Comparison of ENCODE assay signal across 9 cellular contexts in the genomic region with DNA sequence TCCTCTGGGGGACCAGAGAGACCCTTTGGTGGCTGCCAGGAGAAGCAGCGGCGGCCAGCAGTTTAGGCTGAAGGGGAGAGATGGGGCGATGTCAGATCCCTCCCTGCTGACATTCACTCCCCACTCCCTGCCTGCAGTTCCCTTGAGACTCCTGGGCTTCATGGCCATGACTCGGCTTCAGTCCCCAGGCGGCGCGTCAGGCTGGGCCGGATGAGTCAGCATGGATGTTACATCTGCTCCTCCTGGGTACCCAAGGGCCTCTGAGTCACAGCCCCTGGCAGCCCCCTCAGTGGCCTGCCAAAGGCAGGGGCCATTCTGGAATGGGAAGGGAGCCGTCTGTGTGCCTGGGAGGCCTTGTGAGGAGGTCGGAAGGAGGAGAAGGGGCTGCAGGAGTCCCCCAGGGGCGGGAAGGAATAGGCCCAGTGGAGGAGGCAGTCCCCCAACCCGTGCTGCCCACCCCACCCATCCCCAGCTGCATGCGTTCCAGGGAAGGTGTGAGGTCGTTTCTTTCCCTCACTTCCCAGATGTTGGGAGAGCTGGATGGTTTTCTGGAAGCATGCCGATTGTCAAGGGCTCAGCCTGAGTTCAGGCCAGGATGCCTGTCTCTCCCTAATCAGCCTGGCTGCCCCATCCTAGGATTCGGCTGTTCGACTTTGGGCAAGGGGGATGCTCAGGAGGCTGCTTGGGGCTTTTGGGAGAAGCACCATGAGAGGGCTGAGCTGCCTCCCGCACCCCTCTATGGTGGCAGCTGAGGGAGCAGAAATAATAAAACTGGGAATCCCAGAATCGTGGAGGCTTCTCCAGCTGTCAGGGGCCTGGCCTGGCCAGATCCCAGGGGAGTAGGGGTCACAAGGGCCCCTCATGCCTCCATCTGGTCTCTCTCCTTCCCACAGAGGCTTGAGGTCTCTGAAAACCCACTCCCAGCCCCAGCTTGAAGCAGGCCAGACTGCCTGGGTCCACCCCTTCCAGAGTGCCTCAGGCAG. TPM values are rescaled to one million over a fixed set of nuclear protein-coding genes. Genes with fewer than 3 reads are reported as not detected.
DNase-seq lines count a peak whose midpoint lies in the region; ATAC-seq, FAIRE-seq and TF ChIP-seq lines count a peak whose summit lies in the region.
"Had no signal": no experiment of that assay in that cellular context is flagged by ENCODE, and none has a peak within 500 bp of the region (broad histone marks: within the 10 kb centered on the region; RNA-seq: fewer than 3 reads in every experiment).

No MANE protein-coding gene starts in this region.

- no peak for ATAC-seq in activated naive CD4-positive, alpha-beta T cell treated with anti-CD3 and anti-CD28 coated beads, Interleukin-2, amount 50 U/mL, for 72 hours
- ATAC-seq in activated CD8-positive, alpha-beta memory T cell treated with anti-CD3 and anti-CD28 coated beads, Interleukin-2, amount 10 ng/mL, durations not matched to agents 7 days and 5 days: no peak
- ATAC-seq: T-helper 17 cell had no signal

- TF ChIP-seq CTCF in CD14-positive monocyte (IDR thresholded peaks at IDR 0.05) (no peak), adrenal gland (IDR thresholded peaks at IDR 0.05) (no peak), GM13976 (IDR thresholded peaks at IDR 0.05; ENCODE audit: borderline replicate concordance, control extremely low read depth, extremely low read depth, insufficient read depth, missing control alignments) (no peak), tibial nerve (IDR thresholded peaks at IDR 0.05) (no peak)

- H3K4me1 Mint-ChIP-seq in CD14-positive monocyte: peaks cover 41% of the 10 kb centered on the region
- H3K4me1 Mint-ChIP-seq in activated CD8-positive, alpha-beta memory T cell treated with anti-CD3 and anti-CD28 coated beads, Interleukin-2, amount 10 ng/mL, durations not matched to agents 7 days and 5 days: no peaks in the 10 kb centered on the region

- H3K9me3 ChIP-seq in adrenal gland (replicated peaks in 1 of 3): no peaks in the 10 kb centered on the region
- no peaks in the 10 kb centered on the region for H3K9me3 ChIP-seq in tibial nerve

- H3K36me3 Mint-ChIP-seq in CD14-positive monocyte: peaks cover 0 to 3% of the 10 kb centered on the region in 2 donors
- no peaks in the 10 kb centered on the region for H3K36me3 Mint-ChIP-seq in activated naive CD4-positive, alpha-beta T cell treated with anti-CD3 and anti-CD28 coated beads, Interleukin-2, amount 50 U/mL, for 72 hours
- H3K36me3 Mint-ChIP-seq in activated CD8-positive, alpha-beta memory T cell treated with anti-CD3 and anti-CD28 coated beads, Interleukin-2, amount 10 ng/mL, durations not matched to agents 7 days and 5 days: no peaks in the 10 kb centered on the region

- intact Hi-C loops in CD14-positive monocyte (cut with micrococcal nuclease) (loop anchor here in 1 of 2 donors (1.0 kb wide), 2 partner anchors 9 to 43 kb away; no protein-coding TSS in a partner anchor), adrenal gland (cut with DNase I) (no loop called here)

- WGBS in adrenal gland, 4 donors: 26 to 35% (median 31%) methylated on average over 15 to 19 of the region's 19 CpGs
- WGBS in tibial nerve, 2 donors: 44 to 47% methylated on average over 13 to 14 of the region's 19 CpGs

- H3K4me3 Mint-ChIP-seq in CD14-positive monocyte: peak overlapping the region; percentile 54 to 59
- H3K4me3 Mint-ChIP-seq in activated CD8-positive, alpha-beta memory T cell treated with anti-CD3 and anti-CD28 coated beads, Interleukin-2, amount 10 ng/mL, durations not matched to agents 7 days and 5 days: no peak overlapping the region
- H3K4me3 Mint-ChIP-seq: T-helper 17 cell had no signal

- no peaks in the 10 kb centered on the region for H3K36me3 ChIP-seq in adrenal gland (replicated peaks in 1 of 2)
- H3K36me3 ChIP-seq in tibial nerve: no peaks in the 10 kb centered on the region

- H3K27ac Mint-ChIP-seq in CD14-positive monocyte: peak overlapping the region; percentile 14 to 93 (median 87)
- no peak overlapping the region for H3K27ac Mint-ChIP-seq in activated naive CD4-positive, alpha-beta T cell treated with anti-CD3 and anti-CD28 coated beads, Interleukin-2, amount 50 U/mL, for 72 hours
- no peak overlapping the region for H3K27ac Mint-ChIP-seq in activated CD8-positive, alpha-beta memory T cell treated with anti-CD3 and anti-CD28 coated beads, Interleukin-2, amount 10 ng/mL, durations not matched to agents 7 days and 5 days
- H3K27ac Mint-ChIP-seq: T-helper 17 cell had no signal

- no peak overlapping the region for H3K4me3 ChIP-seq in adrenal gland
- no peak overlapping the region for H3K4me3 ChIP-seq in tibial nerve

- peaks cover 36 to 42% (median 41%) of the 10 kb centered on the region in 3 donors for H3K27me3 Mint-ChIP-seq in CD14-positive monocyte (ENCODE audit: low read depth in 3 of 3)
- H3K27me3 Mint-ChIP-seq in activated CD8-positive, alpha-beta memory T cell treated with anti-CD3 and anti-CD28 coated beads, Interleukin-2, amount 10 ng/mL, durations not matched to agents 7 days and 5 days: peaks cover 18% of the 10 kb centered on the region

- TF ChIP-seq EP300 in tibial nerve (IDR thresholded peaks at IDR 0.05): no peak

- H3K27ac ChIP-seq in adrenal gland: peak overlapping the region in 3 of 5 donors; percentile 28 to 84 (median 82)
- no peak overlapping the region for H3K27ac ChIP-seq in tibial nerve

- H3K4me1 ChIP-seq in adrenal gland (replicated peaks in 1 of 2): peaks cover 3 to 28% of the 10 kb centered on the region in 2 donors
- H3K4me1 ChIP-seq in tibial nerve: peaks cover 0 to 18% (median 0%) of the 10 kb centered on the region in 4 donors

- in situ Hi-C loops in GM13976 (cut with MboI; ENCODE audit: low sequenced_read_pairs, unreplicated experiment): no loop called here

- DNase-seq in CD14-positive monocyte (ENCODE audit: low spot score) (peak; percentile 96), HTR-8/SVneo (ENCODE audit: insufficient read length, low spot score) (peak; percentile 95), adrenal gland (peak; percentile 88 to 97 (median 96)), kidney tubule cell (ENCODE audit: low spot score) (peak; percentile 88), GM13976 (ENCODE audit: low spot score) (no peak), tibial nerve (ENCODE audit: low spot score in 2 of 2) (no peak)
- no peak for DNase-seq in activated naive CD4-positive, alpha-beta T cell treated with anti-CD3 and anti-CD28 coated beads, Interleukin-2, amount 50 U/mL, for 72 hours (ENCODE audit: low spot score in 2 of 2)
- no peak for DNase-seq in activated CD8-positive, alpha-beta memory T cell treated with anti-CD3 and anti-CD28 coated beads, Interleukin-2, amount 10 ng/mL, durations not matched to agents 7 days and 5 days
- DNase-seq: T-helper 17 cell had no signal

- CTCF ChIA-PET in activated CD8-positive, alpha-beta memory T cell treated with anti-CD3 and anti-CD28 coated beads, Interleukin-2, amount 10 ng/mL, durations not matched to agents 7 days and 5 days (lab: Charles Lee): interaction anchor here (0.6 kb wide), 1 partner anchor 172 kb away, joined by 3 read pairs; no protein-coding TSS in a partner anchor

- H3K9me3 Mint-ChIP-seq in CD14-positive monocyte: peaks cover 0 to 6% (median 0%) of the 10 kb centered on the region in 7 donors
- H3K9me3 Mint-ChIP-seq in activated naive CD4-positive, alpha-beta T cell treated with anti-CD3 and anti-CD28 coated beads, Interleukin-2, amount 50 U/mL, for 72 hours: no peaks in the 10 kb centered on the region
- no peaks in the 10 kb centered on the region for H3K9me3 Mint-ChIP-seq in activated CD8-positive, alpha-beta memory T cell treated with anti-CD3 and anti-CD28 coated beads, Interleukin-2, amount 10 ng/mL, durations not matched to agents 7 days and 5 days (ENCODE audit: low read depth)

- peak; percentile 93 for FAIRE-seq in HTR-8/SVneo (lab: Jason Lieb, UNC)

- TF ChIP-seq POLR2A in adrenal gland (IDR thresholded peaks at IDR 0.05): no peak
- no peak for TF ChIP-seq POLR2A in tibial nerve (IDR thresholded peaks at IDR 0.05)

- H3K27me3 ChIP-seq in adrenal gland (no peaks in the 10 kb centered on the region), tibial nerve (peaks cover 0 to 42% of the 10 kb centered on the region in 2 donors)

RNA-seq across cellular contexts. Expression of a gene that starts 9.7 kb away (rescaled TPM):
- polyA plus RNA-seq in CD14-positive monocyte: not detected
- total RNA-seq in adrenal gland: 10 to 100 TPM in 1 of 8 donors, 1 to 10 TPM in 7; 1.7 to 10.2 (median 5.1) TPM
- polyA plus RNA-seq in adrenal gland: 1 to 10 TPM; 4.9 to 9.3 (median 5.3) TPM
- total RNA-seq in activated naive CD4-positive, alpha-beta T cell treated with anti-CD3 and anti-CD28 coated beads, Interleukin-2, amount 50 U/mL, for 72 hours: under 1 TPM in 1 of 2 donors, not detected in 1; 0.14 TPM
- total RNA-seq in tibial nerve: under 1 TPM in 1 of 4 donors, not detected in 3; 0.30 TPM
- total RNA-seq in activated CD8-positive, alpha-beta memory T cell treated with anti-CD3 and anti-CD28 coated beads, Interleukin-2, amount 10 ng/mL, durations not matched to agents 7 days and 5 days: under 1 TPM; 0.29 to 0.54 TPM

Comparison
In these comparisons a context has a peak if more than half of its experiments do, and no peak if none do; other contexts are left out.
1. DNase-seq: peak in CD14-positive monocyte (single experiment), HTR-8/SVneo (single experiment), adrenal gland (7 of 7) and kidney tubule cell (single experiment); none in GM13976 (single experiment), activated naive CD4-positive, alpha-beta T cell treated with anti-CD3 and anti-CD28 coated beads, Interleukin-2, amount 50 U/mL, for 72 hours (0 of 2), tibial nerve (0 of 2) and activated CD8-positive, alpha-beta memory T cell treated with anti-CD3 and anti-CD28 coated beads, Interleukin-2, amount 10 ng/mL, durations not matched to agents 7 days and 5 days (single experiment).
2. H3K27ac Mint-ChIP-seq: peak in CD14-positive monocyte (7 of 7); none in activated naive CD4-positive, alpha-beta T cell treated with anti-CD3 and anti-CD28 coated beads, Interleukin-2, amount 50 U/mL, for 72 hours (0 of 2) and activated CD8-positive, alpha-beta memory T cell treated with anti-CD3 and anti-CD28 coated beads, Interleukin-2, amount 10 ng/mL, durations not matched to agents 7 days and 5 days (single experiment).
3. H3K27ac ChIP-seq: peak in adrenal gland (3 of 5); none in tibial nerve (0 of 4).